In the genomic region with DNA sequence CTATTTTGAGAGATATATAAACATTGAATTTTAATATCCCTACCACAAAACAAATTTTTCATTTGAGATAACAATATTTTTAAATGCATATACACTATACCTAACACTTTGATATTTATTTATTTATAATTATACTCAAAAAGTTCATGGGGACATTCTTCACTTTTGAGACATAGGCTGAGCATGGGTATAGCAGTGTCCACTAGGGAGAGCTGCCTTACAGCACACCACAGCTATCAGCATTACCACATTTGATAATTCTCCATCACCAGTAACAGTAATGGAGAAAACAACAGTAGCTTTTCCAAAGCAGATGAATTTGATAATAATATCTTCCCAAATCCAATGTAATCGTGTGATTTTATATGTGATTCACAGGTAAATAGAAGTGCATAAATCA, we compare ENCODE assay signal across 10 cellular contexts.
A peak's percentile ranks its signal among the peaks of the same experiment; 100 is the strongest.
DNase-seq lines count a peak whose midpoint lies in the region; ATAC-seq, FAIRE-seq and TF ChIP-seq lines count a peak whose summit lies in the region.
"Had no signal": no experiment of that assay in that cellular context is flagged by ENCODE, and none has a peak within 500 bp of the region (broad histone marks: within the 10 kb centered on the region; RNA-seq: fewer than 3 reads in every experiment).

No MANE protein-coding gene starts in this region.

- peaks cover 0 to 18% (median 3%) of the 10 kb centered on the region in 12 donors for H3K4me1 ChIP-seq in heart left ventricle

- ATAC-seq in heart left ventricle (peak in 3 of 4 donors; percentile 50 to 66 (median 61)), Right ventricle myocardium inferior (no peak), HG02678 (IDR thresholded peaks at IDR 0.05; ENCODE audit: unreplicated experiment) (no peak)

- no peaks in the 10 kb centered on the region for H3K36me3 ChIP-seq in heart left ventricle
- H3K36me3 ChIP-seq: stomach had no signal

- intact Hi-C loops in heart left ventricle (cut with DNase I) (loop anchor here in 2 of 10 donors (2.0 to 10.0 kb wide), 2 partner anchors 624 to 638 kb away; partner anchors contain the start of gene DACH1 (in 1 of the 2)), Right ventricle myocardium inferior (cut with DNase I) (loop anchor here (5.0 to 10.0 kb wide), 2 partner anchors 234 to 636 kb away; no protein-coding TSS in a partner anchor)

- no peak for DNase-seq in heart left ventricle
- DNase-seq in Right ventricle myocardium inferior (ENCODE audit: missing footprints), result no peak
- DNase-seq in OCI-M1 (lab: John Stamatoyannopoulos, UW), result peak; percentile 58
- DNase-seq in frontal cortex (ENCODE audit: low spot score in 2 of 2), result no peak
- no peak for DNase-seq in NCI-H446 treated with DMSO at 0.1 percent for 48 hours (lab: John Stamatoyannopoulos, UW)
- DNase-seq in activated gamma-delta T cell (lab: John Stamatoyannopoulos, UW), result no peak
- no peak for DNase-seq in GM19238 (ENCODE audit: insufficient read length, low spot score)
- DNase-seq: naive B cell, stomach had no signal

- TF ChIP-seq POLR2A in heart left ventricle (IDR thresholded peaks at IDR 0.05), result no peak

- no peak overlapping the region for H3K27ac ChIP-seq in heart left ventricle
- H3K27ac ChIP-seq: stomach had no signal

- FAIRE-seq in frontal cortex (lab: Jason Lieb, UNC), result peak; percentile 72

- H3K27me3 ChIP-seq in heart left ventricle, result no peaks in the 10 kb centered on the region
- H3K27me3 ChIP-seq: stomach had no signal

- H3K4me3 ChIP-seq in heart left ventricle, result no peak overlapping the region
- H3K4me3 ChIP-seq: stomach had no signal

- 54 to 68% (median 60%) methylated on average over 1 of the region's 1 CpG for WGBS in heart left ventricle, 4 donors

- peaks cover 0 to 4% (median 0%) of the 10 kb centered on the region in 12 donors for H3K9me3 ChIP-seq in heart left ventricle
- H3K9me3 ChIP-seq: stomach had no signal

- TF ChIP-seq CTCF in heart left ventricle (IDR thresholded peaks at IDR 0.05), result peak in 11 of 12 donors; percentile 28 to 62 (median 43)

Comparison
In these comparisons a context has a peak if more than half of its experiments do, and no peak if none do; other contexts are left out.
1. ATAC-seq: peak in heart left ventricle (3 of 4); none in Right ventricle myocardium inferior (single experiment) and HG02678 (single experiment).